ENCODE assay signal across 8 cellular contexts in the genomic region with DNA sequence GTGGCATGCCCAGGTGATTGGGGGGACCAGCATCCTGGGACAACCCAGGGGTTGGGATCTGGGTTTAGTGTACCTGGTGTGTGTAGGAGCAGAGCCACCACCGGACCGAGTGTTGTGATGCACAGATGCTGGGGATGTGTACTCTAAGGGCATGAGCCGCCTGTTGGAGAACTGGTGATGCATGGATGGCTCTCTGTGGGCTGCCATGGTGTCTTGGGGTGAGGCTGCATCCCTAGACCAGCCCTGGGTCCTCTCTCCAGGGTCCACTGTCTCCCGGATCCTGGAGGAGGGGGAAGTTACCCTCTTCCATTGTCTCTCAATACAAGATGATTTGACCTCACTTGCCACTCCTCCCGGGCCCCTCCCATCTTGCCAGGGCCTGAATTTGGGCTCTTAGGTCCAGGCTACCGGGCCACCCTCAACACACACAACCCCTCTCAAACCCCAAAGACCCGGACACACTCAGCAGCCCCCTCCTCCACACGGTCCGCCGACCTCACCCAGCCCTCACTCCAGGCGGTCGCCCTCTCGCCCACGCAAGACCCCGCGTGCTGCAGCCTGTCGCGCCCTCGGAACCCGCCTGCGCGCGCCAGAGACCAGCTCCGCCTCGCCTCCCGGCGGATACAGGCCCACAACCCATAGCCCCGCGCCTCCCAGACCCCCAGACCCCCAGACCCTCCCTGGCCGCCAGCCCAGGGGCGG. TPM values are rescaled to one million over a fixed set of nuclear protein-coding genes. Genes with fewer than 3 reads are reported as not detected.
A peak's percentile ranks its signal among the peaks of the same experiment; 100 is the strongest.
DNase-seq lines count a peak whose midpoint lies in the region; ATAC-seq lines count a peak whose summit lies in the region.

No MANE protein-coding gene starts in this region.

- CTCF ChIA-PET in activated CD4-positive, alpha-beta T cell treated with anti-CD3 and anti-CD28 coated beads, Interleukin-2, amount 10 ng/mL, durations not matched to agents 7 days and 5 days (lab: Charles Lee): no interaction called here

- POLR2A ChIA-PET in activated CD4-positive, alpha-beta T cell treated with anti-CD3 and anti-CD28 coated beads, Interleukin-2, amount 10 ng/mL, durations not matched to agents 7 days and 5 days (lab: Charles Lee): no interaction called here

- peak overlapping the region; percentile 37 for H3K27ac ChIP-seq in epithelial cell of prostate

- H3K36me3 Mint-ChIP-seq in activated CD4-positive, alpha-beta T cell treated with anti-CD3 and anti-CD28 coated beads, Interleukin-2, amount 10 ng/mL, durations not matched to agents 7 days and 5 days (ENCODE audit: low read depth): no peaks in the 10 kb centered on the region
- no peaks in the 10 kb centered on the region for H3K36me3 Mint-ChIP-seq in naive B cell

- no peak for DNase-seq in activated CD4-positive, alpha-beta T cell treated with anti-CD3 and anti-CD28 coated beads, Interleukin-2, amount 10 ng/mL, durations not matched to agents 7 days and 5 days
- no peak for DNase-seq in activated CD4-positive, alpha-beta T cell treated with anti-CD3 and anti-CD28 coated beads for 1 hour
- DNase-seq in RKO (ENCODE audit: low spot score) (peak; percentile 47), epithelial cell of prostate (ENCODE audit: low read depth, low spot score) (no peak), naive B cell (no peak), COLO668 (lab: John Stamatoyannopoulos, UW; ENCODE audit: unreplicated experiment) (no peak)
- no peak for DNase-seq in effector CD8-positive, alpha-beta T cell (lab: John Stamatoyannopoulos, UW)

- peaks cover 2% of the 10 kb centered on the region for H3K27me3 Mint-ChIP-seq in activated CD4-positive, alpha-beta T cell treated with anti-CD3 and anti-CD28 coated beads, Interleukin-2, amount 10 ng/mL, durations not matched to agents 7 days and 5 days
- peaks cover 0 to 32% (median 5%) of the 10 kb centered on the region in 3 donors for H3K27me3 Mint-ChIP-seq in naive B cell

- H3K4me1 Mint-ChIP-seq in activated CD4-positive, alpha-beta T cell treated with anti-CD3 and anti-CD28 coated beads, Interleukin-2, amount 10 ng/mL, durations not matched to agents 7 days and 5 days: peaks cover 8% of the 10 kb centered on the region
- peaks cover 4 to 7% (median 6%) of the 10 kb centered on the region in 3 donors for H3K4me1 Mint-ChIP-seq in naive B cell

- no peaks in the 10 kb centered on the region for H3K9me3 Mint-ChIP-seq in activated CD4-positive, alpha-beta T cell treated with anti-CD3 and anti-CD28 coated beads, Interleukin-2, amount 10 ng/mL, durations not matched to agents 7 days and 5 days
- no peaks in the 10 kb centered on the region for H3K9me3 Mint-ChIP-seq in naive B cell

- H3K4me3 Mint-ChIP-seq in activated CD4-positive, alpha-beta T cell treated with anti-CD3 and anti-CD28 coated beads, Interleukin-2, amount 10 ng/mL, durations not matched to agents 7 days and 5 days: peak overlapping the region; percentile 77
- peak overlapping the region; percentile 81 to 94 (median 88) for H3K4me3 Mint-ChIP-seq in naive B cell

- peak overlapping the region; percentile 9 for H3K27ac Mint-ChIP-seq in activated CD4-positive, alpha-beta T cell treated with anti-CD3 and anti-CD28 coated beads, Interleukin-2, amount 10 ng/mL, durations not matched to agents 7 days and 5 days
- H3K27ac Mint-ChIP-seq in naive B cell: peak overlapping the region in 2 of 6 donors; percentile 51 to 76

- ATAC-seq in naive B cell (ENCODE audit: low read depth in 2 of 2) (peak in 1 of 2 donors; percentile 16), HG02970 (IDR thresholded peaks at IDR 0.05; ENCODE audit: low FRiP score, unreplicated experiment) (no peak)

RNA-seq across cellular contexts. Expression of gene LRRC75B, which starts 0.6 kb away (rescaled TPM):
- total RNA-seq in activated CD4-positive, alpha-beta T cell treated with anti-CD3 and anti-CD28 coated beads, Interleukin-2, amount 10 ng/mL, durations not matched to agents 7 days and 5 days: 1 to 10 TPM in 1 of 2 experiments, under 1 TPM in 1; 0.64 to 1.0 TPM
- under 1 TPM in 2 of 6 donors, not detected in 4; 0.32 TPM for polyA plus RNA-seq in naive B cell (ENCODE audit: low read depth in 6 of 6)

RNA-seq across cellular contexts. Expression of gene GGT1, which starts 10.7 kb away (rescaled TPM):
- 10 to 100 TPM; 44.6 to 48.1 TPM for total RNA-seq in activated CD4-positive, alpha-beta T cell treated with anti-CD3 and anti-CD28 coated beads, Interleukin-2, amount 10 ng/mL, durations not matched to agents 7 days and 5 days
- under 1 TPM in 4 of 6 donors, not detected in 2; 0.17 to 0.90 (median 0.70) TPM for polyA plus RNA-seq in naive B cell (ENCODE audit: low read depth in 6 of 6)

RNA-seq across cellular contexts. Expression of gene SNRPD3, which starts 36.5 kb away (rescaled TPM):
- 100 to 1,000 TPM; 120 to 139 TPM for total RNA-seq in activated CD4-positive, alpha-beta T cell treated with anti-CD3 and anti-CD28 coated beads, Interleukin-2, amount 10 ng/mL, durations not matched to agents 7 days and 5 days
- polyA plus RNA-seq in naive B cell (ENCODE audit: low read depth in 6 of 6): 100 to 1,000 TPM in 4 of 6 donors, 10 to 100 TPM in 2; 73.1 to 141 (median 132) TPM

RNA-seq across cellular contexts. Expression of gene GUCD1, which starts 37.4 kb away (rescaled TPM):
- total RNA-seq in activated CD4-positive, alpha-beta T cell treated with anti-CD3 and anti-CD28 coated beads, Interleukin-2, amount 10 ng/mL, durations not matched to agents 7 days and 5 days: 100 to 1,000 TPM; 123 to 137 TPM
- polyA plus RNA-seq in naive B cell (ENCODE audit: low read depth in 6 of 6): 100 to 1,000 TPM; 374 to 564 (median 422) TPM
